ENCODE assay signal across 8 cellular contexts in genomic region chr15:66252411-66253295, GRCh38. TPM values are rescaled to one million over a fixed set of nuclear protein-coding genes. Genes with fewer than 3 reads are reported as not detected.
DNase-seq lines count a peak whose midpoint lies in the region; ATAC-seq, FAIRE-seq and TF ChIP-seq lines count a peak whose summit lies in the region.

No MANE protein-coding gene starts in this region.

- FAIRE-seq in astrocyte (lab: Jason Lieb, UNC), result no peak

- H3K79me2 ChIP-seq in astrocyte (ENCODE audit: insufficient read depth, low read length), result no peaks in the 10 kb centered on the region

- peaks cover 0 to 2% (median 0%) of the 10 kb centered on the region in 7 donors for H3K9me3 Mint-ChIP-seq in CD4-positive, CD25-positive, alpha-beta regulatory T cell
- no peaks in the 10 kb centered on the region for H3K9me3 Mint-ChIP-seq in astrocyte (ENCODE audit: unreplicated experiment)

- H3K9ac ChIP-seq in SK-N-MC (ENCODE audit: insufficient read length) (no peak overlapping the region), astrocyte (ENCODE audit: low read length) (no peak overlapping the region), rectal smooth muscle tissue (ENCODE audit: low read length) (no peak overlapping the region)

- peaks cover 43% of the 10 kb centered on the region for H3K27me3 ChIP-seq in CD4-positive, CD25-positive, alpha-beta regulatory T cell (ENCODE audit: control insufficient read depth, insufficient read depth, low read length)
- H3K27me3 ChIP-seq in astrocyte (ENCODE audit: insufficient read depth, low read length), result peaks cover 79% of the 10 kb centered on the region
- peaks cover 32% of the 10 kb centered on the region for H3K27me3 ChIP-seq in rectal smooth muscle tissue (ENCODE audit: control insufficient read depth, insufficient read depth, low read length)

- peak overlapping the region; percentile 81 for H2AFZ ChIP-seq in astrocyte (ENCODE audit: low read depth, low read length)

- peaks cover 0 to 25% (median 6%) of the 10 kb centered on the region in 4 donors for H3K4me1 Mint-ChIP-seq in CD4-positive, CD25-positive, alpha-beta regulatory T cell
- H3K4me1 Mint-ChIP-seq in astrocyte (ENCODE audit: low read depth, unreplicated experiment), result peaks cover 3% of the 10 kb centered on the region

- peak overlapping the region; percentile 95 for H3K4me2 ChIP-seq in astrocyte (ENCODE audit: low read length)

- no peak overlapping the region for H3K27ac ChIP-seq in CD4-positive, CD25-positive, alpha-beta regulatory T cell (ENCODE audit: insufficient read depth, low read length, poor library complexity, severe bottlenecking)
- H3K27ac ChIP-seq in SK-N-MC, result no peak overlapping the region
- no peak overlapping the region for H3K27ac ChIP-seq in astrocyte (ENCODE audit: low read depth, low read length)
- no peak overlapping the region for H3K27ac ChIP-seq in rectal smooth muscle tissue (ENCODE audit: low read depth, low read length)

- H3K4me3 ChIP-seq in CD4-positive, CD25-positive, alpha-beta regulatory T cell (ENCODE audit: low read depth, low read length), result peak overlapping the region; percentile 63
- H3K4me3 ChIP-seq in SK-N-MC, result peak overlapping the region; percentile 86
- H3K4me3 ChIP-seq in astrocyte (ENCODE audit: insufficient read depth, low read depth, low read length), result peak overlapping the region; percentile 52
- peak overlapping the region; percentile 78 for H3K4me3 ChIP-seq in rectal smooth muscle tissue (ENCODE audit: low read length)

- peak; percentile 43 for TF ChIP-seq CTCF in astrocyte (IDR thresholded peaks at IDR 0.05; ENCODE audit: insufficient read depth, low read depth, low read length)

- H3K4me1 ChIP-seq in CD4-positive, CD25-positive, alpha-beta regulatory T cell (ENCODE audit: control insufficient read depth, insufficient read depth, low read length, poor library complexity, severe bottlenecking), result peaks cover 34% of the 10 kb centered on the region
- peaks cover 14% of the 10 kb centered on the region for H3K4me1 ChIP-seq in astrocyte (ENCODE audit: insufficient read depth, low read length)
- H3K4me1 ChIP-seq in rectal smooth muscle tissue (ENCODE audit: control insufficient read depth, insufficient read depth, low read length), result no peaks in the 10 kb centered on the region

- no peaks in the 10 kb centered on the region for H3K36me3 Mint-ChIP-seq in CD4-positive, CD25-positive, alpha-beta regulatory T cell
- no peaks in the 10 kb centered on the region for H3K36me3 Mint-ChIP-seq in astrocyte (ENCODE audit: low read depth, unreplicated experiment)

- DNase-seq in CD4-positive, CD25-positive, alpha-beta regulatory T cell, result peak in 2 of 3 donors; percentile 33 to 37
- DNase-seq in HPDE6-E6E7 (ENCODE audit: extremely low spot score) (peak; percentile 69), SK-N-MC (ENCODE audit: low read depth, low spot score) (no peak), astrocyte (ENCODE audit: low read depth) (peak; percentile 18), hepatic stellate cell (ENCODE audit: low spot score) (peak; percentile 71)

- H3K4me3 Mint-ChIP-seq in CD4-positive, CD25-positive, alpha-beta regulatory T cell, result peak overlapping the region; percentile 68 to 83 (median 76)
- H3K4me3 Mint-ChIP-seq in astrocyte (ENCODE audit: unreplicated experiment), result peak overlapping the region; percentile 80

- no peaks in the 10 kb centered on the region for H3K36me3 ChIP-seq in CD4-positive, CD25-positive, alpha-beta regulatory T cell (ENCODE audit: control insufficient read depth, insufficient read depth, low read length)
- H3K36me3 ChIP-seq in SK-N-MC (ENCODE audit: insufficient read depth, low read length), result no peaks in the 10 kb centered on the region
- H3K36me3 ChIP-seq in astrocyte (ENCODE audit: insufficient read depth, low read length), result no peaks in the 10 kb centered on the region
- H3K36me3 ChIP-seq in rectal smooth muscle tissue (ENCODE audit: control insufficient read depth, insufficient read depth, low read length), result no peaks in the 10 kb centered on the region

- no peak overlapping the region for H3K27ac Mint-ChIP-seq in CD4-positive, CD25-positive, alpha-beta regulatory T cell
- no peak overlapping the region for H3K27ac Mint-ChIP-seq in astrocyte (ENCODE audit: unreplicated experiment)

- peaks cover 80% of the 10 kb centered on the region for H3K27me3 Mint-ChIP-seq in CD4-positive, CD25-positive, alpha-beta regulatory T cell
- peaks cover 78% of the 10 kb centered on the region for H3K27me3 Mint-ChIP-seq in astrocyte (ENCODE audit: low read depth, unreplicated experiment)

- peaks cover 4% of the 10 kb centered on the region for H4K20me1 ChIP-seq in astrocyte (ENCODE audit: insufficient read depth, low read length)

- no peaks in the 10 kb centered on the region for H3K9me3 ChIP-seq in CD4-positive, CD25-positive, alpha-beta regulatory T cell (ENCODE audit: control insufficient read depth in 2 of 2, low read length in 2 of 2)
- H3K9me3 ChIP-seq in SK-N-MC (ENCODE audit: low read depth, low read length), result no peaks in the 10 kb centered on the region
- no peaks in the 10 kb centered on the region for H3K9me3 ChIP-seq in astrocyte (ENCODE audit: insufficient read depth, low read depth, low read length)

- peak; percentile 38 to 56 for ATAC-seq in CD4-positive, CD25-positive, alpha-beta regulatory T cell (ENCODE audit: low read depth in 2 of 2)
- ATAC-seq in HG03520 (IDR thresholded peaks at IDR 0.05; ENCODE audit: unreplicated experiment), result no peak
- ATAC-seq in GM18519 (IDR thresholded peaks at IDR 0.05; ENCODE audit: low FRiP score, unreplicated experiment), result no peak

RNA-seq across cellular contexts. Expression of gene MEGF11, which starts 0.9 kb away (rescaled TPM):
- total RNA-seq in CD4-positive, CD25-positive, alpha-beta regulatory T cell, result not detected
- under 1 TPM in 3 of 4 donors, not detected in 1; 0.02 to 0.29 (median 0.21) TPM for polyA plus RNA-seq in CD4-positive, CD25-positive, alpha-beta regulatory T cell
- 0.16 and 0.29 TPM in 2 replicates for total RNA-seq in astrocyte

RNA-seq across cellular contexts. Expression of gene DIS3L, which starts 40.7 kb away (rescaled TPM):
- total RNA-seq in CD4-positive, CD25-positive, alpha-beta regulatory T cell, result 24.3 TPM
- polyA plus RNA-seq in CD4-positive, CD25-positive, alpha-beta regulatory T cell, result 10 to 100 TPM; 23.4 to 35.9 (median 28.5) TPM
- total RNA-seq in astrocyte, result 6.9 and 8.1 TPM in 2 replicates

Comparison
In these comparisons a context has a peak if more than half of its experiments do, and no peak if none do; other contexts are left out.
1. ATAC-seq: peak in CD4-positive, CD25-positive, alpha-beta regulatory T cell (2 of 2); none in HG03520 (single experiment) and GM18519 (single experiment).
2. Peak in every context shown above with its lines, with median percentiles within 50 percentile points of each other: H3K4me3 ChIP-seq.